Comparison of ENCODE assay signal across 12 cellular contexts in the genomic region with DNA sequence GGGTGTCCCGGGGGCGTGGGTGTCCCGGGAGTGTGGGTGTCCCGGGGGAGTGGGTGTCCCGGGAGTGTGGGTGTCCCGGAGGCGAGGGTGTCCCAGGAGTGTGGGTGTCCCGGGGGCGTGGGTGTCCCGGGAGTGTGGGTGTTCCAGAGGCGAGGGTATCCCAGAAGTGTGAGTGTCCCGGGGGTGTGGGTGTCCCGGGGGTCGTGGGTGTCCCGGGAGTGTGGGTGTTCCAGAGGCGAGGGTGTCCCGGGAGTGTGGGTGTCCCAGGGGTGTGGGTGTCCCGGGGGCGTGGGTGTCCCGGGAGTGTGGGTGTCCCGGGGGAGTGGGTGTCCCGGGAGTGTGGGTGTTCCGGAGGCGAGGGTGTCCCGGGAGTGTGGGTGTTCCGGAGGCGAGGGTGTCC. TPM values are rescaled to one million over a fixed set of nuclear protein-coding genes. Genes with fewer than 3 reads are reported as not detected.
DNase-seq lines count a peak whose midpoint lies in the region; ATAC-seq and TF ChIP-seq lines count a peak whose summit lies in the region.
"Not testable (repeated sequence)": the region's sequence is repeated elsewhere in the genome, so short reads cannot be mapped to it uniquely, and the experiment has no call there.
"Had no signal": no experiment of that assay in that cellular context is flagged by ENCODE, and none has a peak within 500 bp of the region (broad histone marks: within the 10 kb centered on the region; RNA-seq: fewer than 3 reads in every experiment).

No MANE protein-coding gene starts in this region.

- not testable (repeated sequence) for H3K9me3 Mint-ChIP-seq in chondrocyte (ENCODE audit: low read depth); glutamatergic neuron (ENCODE audit: unreplicated experiment)

- not testable (repeated sequence) for H3K9me3 ChIP-seq in right cardiac atrium (ENCODE audit: control insufficient read depth, low read length); aorta (ENCODE audit: control insufficient read depth, low read length)

- DNase-seq in chondrocyte (ENCODE audit: low spot score) (peak; percentile 20), glutamatergic neuron (peak; percentile 24), right cardiac atrium (peak in 2 of 3 donors; percentile 3 to 37), posterior vena cava (ENCODE audit: low spot score) (peak; percentile 38), aorta (peak; percentile 9 to 19)

- H3K4me1 Mint-ChIP-seq in chondrocyte (ENCODE audit: low read depth); glutamatergic neuron (ENCODE audit: low read depth, unreplicated experiment): not testable (repeated sequence)

- H3K4me3 Mint-ChIP-seq in chondrocyte (ENCODE audit: unreplicated experiment); glutamatergic neuron (ENCODE audit: unreplicated experiment): not testable (repeated sequence)

- intact Hi-C loops in right cardiac atrium (cut with DNase I); posterior vena cava (cut with DNase I); aorta (cut with DNase I): not testable (repeated sequence)

- not testable (repeated sequence) for H3K36me3 Mint-ChIP-seq in chondrocyte (ENCODE audit: low read depth); glutamatergic neuron (ENCODE audit: unreplicated experiment)

- 98% methylated on average over 27 of the region's 27 CpGs for WGBS in right cardiac atrium
- 96 to 97% methylated on average over 8 to 27 of the region's 27 CpGs for WGBS in aorta, 2 donors

- H3K27me3 Mint-ChIP-seq in chondrocyte (ENCODE audit: low read depth); glutamatergic neuron (ENCODE audit: unreplicated experiment): not testable (repeated sequence)

- not testable (repeated sequence) for ATAC-seq in right cardiac atrium; aorta (ENCODE audit: low FRiP score)

- not testable (repeated sequence) for H3K27me3 ChIP-seq in right cardiac atrium (ENCODE audit: control insufficient read depth, insufficient read depth); aorta (ENCODE audit: control insufficient read depth in 1 of 2, insufficient read depth in 2 of 2, low read length in 1 of 2)

- H3K27ac ChIP-seq in right cardiac atrium (ENCODE audit: low read length); aorta (ENCODE audit: low read depth in 1 of 2, low read length in 2 of 2): not testable (repeated sequence)

- H3K27ac Mint-ChIP-seq in chondrocyte (ENCODE audit: unreplicated experiment); glutamatergic neuron (ENCODE audit: unreplicated experiment): not testable (repeated sequence)

- not testable (repeated sequence) for TF ChIP-seq CTCF in chondrocyte (IDR thresholded peaks at IDR 0.05); glutamatergic neuron (IDR thresholded peaks at IDR 0.05; ENCODE audit: partially characterized antibody, unreplicated experiment)

- H3K36me3 ChIP-seq in aorta (ENCODE audit: control insufficient read depth in 1 of 2, insufficient read depth in 2 of 2, low read length in 1 of 2), result not testable (repeated sequence)

- not testable (repeated sequence) for H3K4me3 ChIP-seq in right cardiac atrium (ENCODE audit: low read length); aorta (ENCODE audit: low read length in 2 of 2)

- H3K4me1 ChIP-seq in right cardiac atrium (ENCODE audit: control insufficient read depth, insufficient read depth, low read length); aorta (ENCODE audit: control insufficient read depth in 1 of 2, insufficient read depth in 2 of 2, low read length in 2 of 2): not testable (repeated sequence)

RNA-seq across cellular contexts. Expression of gene F7, which starts 2.9 kb away (rescaled TPM):
- total RNA-seq in chondrocyte, result 0.34 to 0.85 TPM (median 0.60 TPM) in 3 replicates
- not detected for total RNA-seq in glutamatergic neuron (ENCODE audit: unreplicated experiment)
- total RNA-seq in right cardiac atrium, result under 1 TPM; 0.24 to 0.64 (median 0.37) TPM
- polyA plus RNA-seq in right cardiac atrium, result not detected
- under 1 TPM in 1 of 2 donors, not detected in 1; 0.10 TPM for total RNA-seq in posterior vena cava
- total RNA-seq in aorta, result under 1 TPM in 1 of 2 donors, not detected in 1; 0.69 TPM
- polyA plus RNA-seq in aorta, result under 1 TPM in 1 of 2 donors, not detected in 1; 0.08 TPM
- total RNA-seq: A673; Calu3; CD4-positive, alpha-beta T cell; CD8-positive, alpha-beta T cell had no signal

RNA-seq across cellular contexts. Expression of gene F10, which starts 14.1 kb away (rescaled TPM):
- total RNA-seq in chondrocyte, result 1.9 to 2.0 TPM in 2 of 3 replicates, not detected in the other
- 0.74 TPM for total RNA-seq in glutamatergic neuron (ENCODE audit: unreplicated experiment)
- 10 to 100 TPM; 29.8 to 40.2 (median 34.4) TPM for total RNA-seq in right cardiac atrium
- polyA plus RNA-seq in right cardiac atrium, result 44.9 TPM
- total RNA-seq in posterior vena cava, result 10 to 100 TPM; 19.8 to 48.4 TPM
- total RNA-seq in aorta, result 10 to 100 TPM in 1 of 2 donors, 1 to 10 TPM in 1; 6.5 to 38.4 TPM
- polyA plus RNA-seq in aorta, result 10 to 100 TPM in 1 of 2 donors, 1 to 10 TPM in 1; 9.3 to 18.2 TPM
- total RNA-seq: A673; Calu3; CD4-positive, alpha-beta T cell; CD8-positive, alpha-beta T cell had no signal

RNA-seq across cellular contexts. Expression of gene PROZ, which starts 49.9 kb away (rescaled TPM):
- not detected in 3 replicates for total RNA-seq in chondrocyte
- not detected for total RNA-seq in glutamatergic neuron (ENCODE audit: unreplicated experiment)
- under 1 TPM in 1 of 4 donors, not detected in 3; 0.15 TPM for total RNA-seq in right cardiac atrium
- 0.14 TPM for polyA plus RNA-seq in right cardiac atrium
- total RNA-seq in posterior vena cava, result not detected
- not detected for total RNA-seq in aorta
- polyA plus RNA-seq in aorta, result not detected
- total RNA-seq: A673; Caco-2; Calu3; CD4-positive, alpha-beta T cell; CD8-positive, alpha-beta T cell had no signal
- polyA plus RNA-seq: AG04450, BJ had no signal
